1 cellular context compared by ENCODE assay signal in genomic region chr7:128738570-128739047, GRCh38.
TF ChIP-seq lines count a peak whose summit lies in the region.

No MANE protein-coding gene starts in this region.

TF ChIP-seq in HepG2, 621 proteins besides CTCF, POLR2A, EP300 and RAD21:
- 0 out of 2 replicates have a peak, but pooled peaks have one; percentile 18 for TF ChIP-seq ZFP36L1 (CRISPR knock-in tag; IDR thresholded peaks at IDR 0.05)
- TF ChIP-seq LBX2 (CRISPR knock-in tag; IDR thresholded peaks at IDR 0.05; ENCODE audit: borderline replicate concordance), result 0 out of 2 replicates have a peak, but pooled peaks have one; percentile 49
- no peak for TF ChIP-seq FOXK2 (IDR thresholded peaks at IDR 0.05)
- TF ChIP-seq TERF1 (CRISPR knock-in tag; IDR thresholded peaks at IDR 0.05), result 0 out of 2 replicates have a peak, but pooled peaks have one; percentile 18
- 0 out of 2 replicates have a peak, but pooled peaks have one; percentile 7 for TF ChIP-seq ZNF550 (CRISPR knock-in tag; IDR thresholded peaks at IDR 0.05; ENCODE audit: borderline replicate concordance)
- TF ChIP-seq KLF9 (CRISPR knock-in tag; IDR thresholded peaks at IDR 0.05; ENCODE audit: low read depth), result 0 out of 2 replicates have a peak, but pooled peaks have one; percentile 25
- no peak for TF ChIP-seq CCDC6 (CRISPR knock-in tag; IDR thresholded peaks at IDR 0.05)
- no peak for TF ChIP-seq THAP9 (CRISPR knock-in tag; IDR thresholded peaks at IDR 0.05; ENCODE audit: borderline replicate concordance)
- peak; percentile 12; the same call in 1 of the 2 replicates for TF ChIP-seq SNAPC2 (CRISPR knock-in tag; IDR thresholded peaks at IDR 0.05)
- TF ChIP-seq ZNF224 (CRISPR knock-in tag; IDR thresholded peaks at IDR 0.05), result peak; percentile 42; the same call in 1 of the 2 replicates
- TF ChIP-seq NCOA5 (CRISPR knock-in tag; IDR thresholded peaks at IDR 0.05), result peak; percentile 89; the same call in 1 of the 2 replicates
- TF ChIP-seq ZSCAN31 (CRISPR knock-in tag; IDR thresholded peaks at IDR 0.05; ENCODE audit: low read depth), result 0 out of 2 replicates have a peak, but pooled peaks have one; percentile 60
- TF ChIP-seq PBX2 (CRISPR knock-in tag; IDR thresholded peaks at IDR 0.05), result no peak
- TF ChIP-seq NCOA1 (CRISPR knock-in tag; IDR thresholded peaks at IDR 0.05), result 0 out of 2 replicates have a peak, but pooled peaks have one; percentile 28
- 0 out of 2 replicates have a peak, but pooled peaks have one; percentile 21 for TF ChIP-seq ISX (CRISPR knock-in tag; conservative IDR thresholded peaks at IDR 0.05)
- no peak for TF ChIP-seq ZBTB40 (IDR thresholded peaks at IDR 0.05)
- TF ChIP-seq ZBTB40 (CRISPR knock-in tag; IDR thresholded peaks at IDR 0.05), result peak; percentile 56
- no peak for TF ChIP-seq ZC3H4 (CRISPR knock-in tag; IDR thresholded peaks at IDR 0.05; ENCODE audit: borderline replicate concordance)
- TF ChIP-seq ZNF414 (CRISPR knock-in tag; IDR thresholded peaks at IDR 0.05), result 0 out of 2 replicates have a peak, but pooled peaks have one; percentile 61
- TF ChIP-seq PAF1 (CRISPR knock-in tag; IDR thresholded peaks at IDR 0.05), result no peak
- TF ChIP-seq HNF1B (CRISPR knock-in tag; IDR thresholded peaks at IDR 0.05), result peak; percentile 60; the same call in 1 of the 2 replicates
- peak; percentile 11; the same call in 1 of the 2 replicates for TF ChIP-seq ZNF607 (CRISPR knock-in tag; IDR thresholded peaks at IDR 0.05; ENCODE audit: borderline replicate concordance)
- TF ChIP-seq TBX2 (CRISPR knock-in tag; IDR thresholded peaks at IDR 0.05; ENCODE audit: borderline replicate concordance), result peak; percentile 17; the same call in 1 of the 2 replicates
- TF ChIP-seq ZNF572 (CRISPR knock-in tag; IDR thresholded peaks at IDR 0.05), result no peak
- TF ChIP-seq RERE (CRISPR knock-in tag; IDR thresholded peaks at IDR 0.05; ENCODE audit: low read depth), result no peak
- TF ChIP-seq FOXJ3 (CRISPR knock-in tag; IDR thresholded peaks at IDR 0.05; ENCODE audit: borderline replicate concordance), result peak; percentile 58; the same call in 1 of the 2 replicates
